In the genomic region with DNA sequence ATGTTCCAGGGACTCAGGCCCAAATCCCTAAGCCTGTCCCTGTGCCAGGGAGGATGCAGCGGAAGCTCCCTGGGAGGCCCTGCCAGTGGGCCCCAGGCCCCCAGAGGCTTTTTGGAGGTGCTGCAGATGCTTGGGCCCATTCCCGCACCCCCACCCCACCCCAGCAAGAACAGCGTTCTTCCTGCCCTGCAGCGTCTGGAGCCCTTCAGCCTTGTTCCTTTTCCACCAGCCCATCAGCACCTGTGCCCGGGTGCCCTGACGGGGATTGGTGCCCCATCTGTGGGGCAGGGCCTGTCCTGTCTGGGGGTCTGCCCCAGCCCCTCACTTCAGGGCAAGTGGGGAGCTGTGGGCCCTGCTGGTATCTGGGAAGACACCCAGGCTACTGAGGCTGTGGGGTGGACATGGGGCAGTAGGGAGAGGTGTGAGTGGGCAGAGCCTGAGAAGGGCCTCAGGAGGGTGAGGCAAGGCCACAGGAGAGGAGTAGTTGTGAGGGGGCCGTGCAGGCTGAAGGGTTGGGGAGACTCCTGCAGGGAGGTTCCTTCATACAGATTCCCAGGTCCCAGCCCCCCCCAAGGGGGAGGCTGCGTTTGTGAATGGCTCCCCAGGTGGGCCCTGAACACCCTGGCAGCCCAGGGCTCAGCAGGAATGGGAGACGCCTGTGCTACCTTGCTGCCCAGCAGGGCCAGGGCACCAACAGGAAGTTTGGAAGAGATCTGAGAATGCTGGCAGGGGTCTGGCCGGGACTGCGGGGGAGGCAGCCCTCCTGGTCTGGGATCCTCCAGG, we compare ENCODE assay signal across 1 cellular context.
TF ChIP-seq lines count a peak whose summit lies in the region.

No MANE protein-coding gene starts in this region.

TF ChIP-seq in IMR-90, 13 proteins besides CTCF, POLR2A, EP300 and RAD21:
- TF ChIP-seq MXI1 (IDR thresholded peaks at IDR 0.05; ENCODE audit: borderline replicate concordance, low read depth, low read length) (no peak), FOS (IDR thresholded peaks at IDR 0.05; ENCODE audit: low read depth, low read length) (no peak), NFE2L2 (IDR thresholded peaks at IDR 0.05; ENCODE audit: low read depth, low read length) (no peak)
TF ChIP-seq in IMR-90: peak in this region for 0.
